1 cellular context compared by ENCODE assay signal in genomic region chr12:54286042-54286931, GRCh38.
TF ChIP-seq lines count a peak whose summit lies in the region.

No MANE protein-coding gene starts in this region.

TF ChIP-seq in WTC11, 78 proteins besides CTCF, POLR2A, EP300 and RAD21 (continued from another document):
- no peak for TF ChIP-seq ZSCAN18 (CRISPR knock-in tag; IDR thresholded peaks at IDR 0.05)
- TF ChIP-seq HMGXB4 (CRISPR knock-in tag; IDR thresholded peaks at IDR 0.05), result no peak
- TF ChIP-seq, protein P1, sequence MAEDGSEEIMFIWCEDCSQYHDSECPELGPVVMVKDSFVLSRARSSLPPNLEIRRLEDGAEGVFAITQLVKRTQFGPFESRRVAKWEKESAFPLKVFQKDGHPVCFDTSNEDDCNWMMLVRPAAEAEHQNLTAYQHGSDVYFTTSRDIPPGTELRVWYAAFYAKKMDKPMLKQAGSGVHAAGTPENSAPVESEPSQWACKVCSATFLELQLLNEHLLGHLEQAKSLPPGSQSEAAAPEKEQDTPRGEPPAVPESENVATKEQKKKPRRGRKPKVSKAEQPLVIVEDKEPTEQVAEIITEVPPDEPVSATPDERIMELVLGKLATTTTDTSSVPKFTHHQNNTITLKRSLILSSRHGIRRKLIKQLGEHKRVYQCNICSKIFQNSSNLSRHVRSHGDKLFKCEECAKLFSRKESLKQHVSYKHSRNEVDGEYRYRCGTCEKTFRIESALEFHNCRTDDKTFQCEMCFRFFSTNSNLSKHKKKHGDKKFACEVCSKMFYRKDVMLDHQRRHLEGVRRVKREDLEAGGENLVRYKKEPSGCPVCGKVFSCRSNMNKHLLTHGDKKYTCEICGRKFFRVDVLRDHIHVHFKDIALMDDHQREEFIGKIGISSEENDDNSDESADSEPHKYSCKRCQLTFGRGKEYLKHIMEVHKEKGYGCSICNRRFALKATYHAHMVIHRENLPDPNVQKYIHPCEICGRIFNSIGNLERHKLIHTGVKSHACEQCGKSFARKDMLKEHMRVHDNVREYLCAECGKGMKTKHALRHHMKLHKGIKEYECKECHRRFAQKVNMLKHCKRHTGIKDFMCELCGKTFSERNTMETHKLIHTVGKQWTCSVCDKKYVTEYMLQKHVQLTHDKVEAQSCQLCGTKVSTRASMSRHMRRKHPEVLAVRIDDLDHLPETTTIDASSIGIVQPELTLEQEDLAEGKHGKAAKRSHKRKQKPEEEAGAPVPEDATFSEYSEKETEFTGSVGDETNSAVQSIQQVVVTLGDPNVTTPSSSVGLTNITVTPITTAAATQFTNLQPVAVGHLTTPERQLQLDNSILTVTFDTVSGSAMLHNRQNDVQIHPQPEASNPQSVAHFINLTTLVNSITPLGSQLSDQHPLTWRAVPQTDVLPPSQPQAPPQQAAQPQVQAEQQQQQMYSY (CRISPR knock-in tag; IDR thresholded peaks at IDR 0.05), result no peak
- TF ChIP-seq ZMAT4 (CRISPR knock-in tag; IDR thresholded peaks at IDR 0.05), result no peak
- no peak for TF ChIP-seq ATF6 (CRISPR knock-in tag; IDR thresholded peaks at IDR 0.05)
- TF ChIP-seq E2F5 (CRISPR knock-in tag; IDR thresholded peaks at IDR 0.05), result no peak
- TF ChIP-seq IRF2 (CRISPR knock-in tag; IDR thresholded peaks at IDR 0.05; ENCODE audit: borderline replicate concordance, low read depth), result no peak
- no peak for TF ChIP-seq NFYB (CRISPR knock-in tag; conservative IDR thresholded peaks at IDR 0.05; ENCODE audit: low read depth)
- no peak for TF ChIP-seq RORB (CRISPR knock-in tag; IDR thresholded peaks at IDR 0.05)
- no peak for TF ChIP-seq FOXJ3 (CRISPR knock-in tag; IDR thresholded peaks at IDR 0.05; ENCODE audit: borderline replicate concordance)
- no peak for TF ChIP-seq ZNF219 (CRISPR knock-in tag; IDR thresholded peaks at IDR 0.05; ENCODE audit: borderline replicate concordance)
- TF ChIP-seq, protein P2, sequence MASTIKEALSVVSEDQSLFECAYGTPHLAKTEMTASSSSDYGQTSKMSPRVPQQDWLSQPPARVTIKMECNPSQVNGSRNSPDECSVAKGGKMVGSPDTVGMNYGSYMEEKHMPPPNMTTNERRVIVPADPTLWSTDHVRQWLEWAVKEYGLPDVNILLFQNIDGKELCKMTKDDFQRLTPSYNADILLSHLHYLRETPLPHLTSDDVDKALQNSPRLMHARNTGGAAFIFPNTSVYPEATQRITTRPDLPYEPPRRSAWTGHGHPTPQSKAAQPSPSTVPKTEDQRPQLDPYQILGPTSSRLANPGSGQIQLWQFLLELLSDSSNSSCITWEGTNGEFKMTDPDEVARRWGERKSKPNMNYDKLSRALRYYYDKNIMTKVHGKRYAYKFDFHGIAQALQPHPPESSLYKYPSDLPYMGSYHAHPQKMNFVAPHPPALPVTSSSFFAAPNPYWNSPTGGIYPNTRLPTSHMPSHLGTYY (CRISPR knock-in tag; IDR thresholded peaks at IDR 0.05), result peak; percentile 92
- TF ChIP-seq, protein P3, sequence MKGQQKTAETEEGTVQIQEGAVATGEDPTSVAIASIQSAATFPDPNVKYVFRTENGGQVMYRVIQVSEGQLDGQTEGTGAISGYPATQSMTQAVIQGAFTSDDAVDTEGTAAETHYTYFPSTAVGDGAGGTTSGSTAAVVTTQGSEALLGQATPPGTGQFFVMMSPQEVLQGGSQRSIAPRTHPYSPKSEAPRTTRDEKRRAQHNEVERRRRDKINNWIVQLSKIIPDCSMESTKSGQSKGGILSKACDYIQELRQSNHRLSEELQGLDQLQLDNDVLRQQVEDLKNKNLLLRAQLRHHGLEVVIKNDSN (CRISPR knock-in tag; IDR thresholded peaks at IDR 0.05), result no peak
- TF ChIP-seq ZNF138 (CRISPR knock-in tag; conservative IDR thresholded peaks at IDR 0.05), result no peak
- TF ChIP-seq AFF4 (CRISPR knock-in tag; IDR thresholded peaks at IDR 0.05; ENCODE audit: borderline replicate concordance), result no peak
- TF ChIP-seq NFATC4 (CRISPR knock-in tag; IDR thresholded peaks at IDR 0.05), result peak; percentile 96
- no peak for TF ChIP-seq JUN (CRISPR knock-in tag; IDR thresholded peaks at IDR 0.05)
- TF ChIP-seq, protein P4, sequence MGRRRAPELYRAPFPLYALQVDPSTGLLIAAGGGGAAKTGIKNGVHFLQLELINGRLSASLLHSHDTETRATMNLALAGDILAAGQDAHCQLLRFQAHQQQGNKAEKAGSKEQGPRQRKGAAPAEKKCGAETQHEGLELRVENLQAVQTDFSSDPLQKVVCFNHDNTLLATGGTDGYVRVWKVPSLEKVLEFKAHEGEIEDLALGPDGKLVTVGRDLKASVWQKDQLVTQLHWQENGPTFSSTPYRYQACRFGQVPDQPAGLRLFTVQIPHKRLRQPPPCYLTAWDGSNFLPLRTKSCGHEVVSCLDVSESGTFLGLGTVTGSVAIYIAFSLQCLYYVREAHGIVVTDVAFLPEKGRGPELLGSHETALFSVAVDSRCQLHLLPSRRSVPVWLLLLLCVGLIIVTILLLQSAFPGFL (CRISPR knock-in tag; IDR thresholded peaks at IDR 0.05; ENCODE audit: borderline replicate concordance), result no peak
- TF ChIP-seq SMAD4 (CRISPR knock-in tag; IDR thresholded peaks at IDR 0.05), result no peak
- no peak for TF ChIP-seq KAT7 (CRISPR knock-in tag; IDR thresholded peaks at IDR 0.05; ENCODE audit: borderline replicate concordance)
- TF ChIP-seq GRHL2 (CRISPR knock-in tag; IDR thresholded peaks at IDR 0.05; ENCODE audit: insufficient replicate concordance, severe bottlenecking), result no peak
- TF ChIP-seq ZNF532 (CRISPR knock-in tag; IDR thresholded peaks at IDR 0.05; ENCODE audit: borderline replicate concordance), result 0 out of 2 replicates have a peak, but pooled peaks have one; percentile 67
- TF ChIP-seq NR1H2 (CRISPR knock-in tag; IDR thresholded peaks at IDR 0.05), result no peak
TF ChIP-seq in WTC11: peak in this region for 9.
